In the genomic region with DNA sequence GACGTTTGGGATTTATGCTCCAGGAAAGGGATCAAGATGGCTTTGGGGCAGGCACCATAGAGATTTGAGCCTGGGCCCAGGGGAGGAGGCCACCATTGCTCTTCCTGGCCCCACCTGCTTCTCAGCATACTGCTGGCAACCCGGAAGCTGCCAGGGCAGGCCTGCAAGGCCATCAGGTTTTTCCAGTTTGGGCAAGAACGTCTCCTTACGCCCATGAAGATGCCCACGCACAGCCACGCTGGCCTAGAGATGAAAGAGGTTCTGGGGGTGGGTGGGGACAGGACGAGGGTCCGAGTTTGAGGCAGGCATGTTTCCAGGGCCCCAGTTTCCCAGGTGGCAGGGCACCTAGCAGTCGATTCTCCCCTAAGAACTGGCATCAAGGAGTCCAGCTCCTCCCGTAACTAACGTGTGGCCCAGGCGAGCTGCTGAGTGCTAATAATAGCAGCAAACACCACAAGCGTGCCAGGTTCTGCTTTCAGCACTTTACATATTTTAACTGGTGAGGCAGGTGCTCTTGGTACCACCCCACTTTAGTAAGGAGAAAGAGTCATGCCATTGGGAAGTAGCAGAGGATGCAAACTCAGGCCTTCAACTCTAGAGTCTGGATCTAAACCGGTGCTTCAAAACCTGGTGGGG, we compare ENCODE assay signal across 9 cellular contexts. TPM values are rescaled to one million over a fixed set of nuclear protein-coding genes. Genes with fewer than 3 reads are reported as not detected.
DNase-seq lines count a peak whose midpoint lies in the region; FAIRE-seq and TF ChIP-seq lines count a peak whose summit lies in the region.
"Had no signal": no experiment of that assay in that cellular context is flagged by ENCODE, and none has a peak within 500 bp of the region (broad histone marks: within the 10 kb centered on the region; RNA-seq: fewer than 3 reads in every experiment).

No MANE protein-coding gene starts in this region.

- H3K4me1 ChIP-seq in Karpas-422 (ENCODE audit: low read length) (peaks cover 70% of the 10 kb centered on the region), colonic mucosa (peaks cover 11% of the 10 kb centered on the region), small intestine (ENCODE audit: control insufficient read depth in 2 of 2, insufficient read depth in 1 of 2, low read depth in 1 of 2, low read length in 1 of 2) (peaks cover 3% of the 10 kb centered on the region in 2 donors)

- H3K36me3 ChIP-seq in Karpas-422 (ENCODE audit: insufficient read depth, low read length) (no peaks in the 10 kb centered on the region), colonic mucosa (no peaks in the 10 kb centered on the region), small intestine (ENCODE audit: control insufficient read depth in 2 of 2, insufficient read depth in 2 of 2, low read length in 2 of 2) (no peaks in the 10 kb centered on the region)

- peak overlapping the region; percentile 75 for H3K4me2 ChIP-seq in Karpas-422 (ENCODE audit: low read depth, low read length, poor library complexity, severe bottlenecking)

- H3K9ac ChIP-seq in Karpas-422 (ENCODE audit: low read length): peak overlapping the region; percentile 81
- peak overlapping the region in 1 of 2 donors; percentile 55 for H3K9ac ChIP-seq in colonic mucosa (ENCODE audit: low read depth in 2 of 2, low read length in 2 of 2)

- no peaks in the 10 kb centered on the region for H3K9me2 ChIP-seq in Karpas-422 (replicated peaks; ENCODE audit: insufficient read depth, low read length)

- no peak overlapping the region for H2AFZ ChIP-seq in Karpas-422 (ENCODE audit: low read length)

- intact Hi-C loops in colonic mucosa (cut with DNase I): no loop called here

- H3K27me3 ChIP-seq in Karpas-422 (ENCODE audit: low read length) (no peaks in the 10 kb centered on the region), colonic mucosa (no peaks in the 10 kb centered on the region), small intestine (ENCODE audit: control insufficient read depth in 2 of 2, insufficient read depth in 2 of 2, low read length in 2 of 2) (no peaks in the 10 kb centered on the region)

- FAIRE-seq in small intestine (lab: Jason Lieb, UNC): no peak
- FAIRE-seq: RCC 7860 had no signal

- no peak for TF ChIP-seq CTCF in colonic mucosa (IDR thresholded peaks at IDR 0.05)

- DNase-seq in DMS 273 (lab: John Stamatoyannopoulos, UW; ENCODE audit: unreplicated experiment) (peak; percentile 6), DMS 273 treated with DMSO at 0.1 percent for 48 hours (lab: John Stamatoyannopoulos, UW) (no peak), Karpas-422 (peak; percentile 93), colonic mucosa (peak; percentile 85), small intestine (peak; percentile 73), NCI-H2227 (lab: John Stamatoyannopoulos, UW; ENCODE audit: unreplicated experiment) (no peak), NCI-H446 (lab: John Stamatoyannopoulos, UW) (no peak)
- DNase-seq in stimulated activated CD4-positive, alpha-beta T cell treated with anti-CD3 and anti-CD28 coated beads, Interleukin-2, amount 100 ng/mL, for 24 hours: no peak

- peak overlapping the region; percentile 96 for H3K27ac ChIP-seq in Karpas-422 (ENCODE audit: low read length)
- H3K27ac ChIP-seq in colonic mucosa: peak overlapping the region; percentile 52
- peak overlapping the region; percentile 50 to 90 for H3K27ac ChIP-seq in small intestine (ENCODE audit: low read depth in 1 of 2, low read length in 1 of 2)

- H4K20me1 ChIP-seq in Karpas-422 (ENCODE audit: insufficient read depth, low read depth, low read length): no peaks in the 10 kb centered on the region

- no peaks in the 10 kb centered on the region for H3K9me3 ChIP-seq in Karpas-422 (ENCODE audit: low read length)
- no peaks in the 10 kb centered on the region for H3K9me3 ChIP-seq in colonic mucosa
- no peaks in the 10 kb centered on the region for H3K9me3 ChIP-seq in small intestine (ENCODE audit: control insufficient read depth, low read depth)

- 26 to 57% (median 35%) methylated on average over 14 of the region's 14 CpGs for WGBS in small intestine, 3 donors

- H3K4me3 ChIP-seq in Karpas-422 (ENCODE audit: low read length) (peak overlapping the region; percentile 60), colonic mucosa (no peak overlapping the region), small intestine (ENCODE audit: low read depth in 1 of 2, low read length in 2 of 2) (no peak overlapping the region)

- H3K79me2 ChIP-seq in Karpas-422 (ENCODE audit: low read length): peaks cover 91% of the 10 kb centered on the region

RNA-seq across cellular contexts. Expression of a gene that starts 45.8 kb away (rescaled TPM):
- 25.2 and 32.3 TPM in 2 replicates for total RNA-seq in Karpas-422 (2014; rRNA removed; shearing (Covaris generic); ENCODE audit: low replicate concordance)
- total RNA-seq in colonic mucosa: 10 to 100 TPM; 35.0 to 43.7 TPM
- polyA plus RNA-seq in small intestine: 10 to 100 TPM; 10.3 to 19.7 (median 18.0) TPM

RNA-seq across cellular contexts. Expression of a gene that starts 55.3 kb away (rescaled TPM):
- total RNA-seq in Karpas-422 (2014; rRNA removed; shearing (Covaris generic); ENCODE audit: low replicate concordance): 93.4 and 156 TPM in 2 replicates
- total RNA-seq in colonic mucosa: 100 to 1,000 TPM; 201 to 286 TPM
- 100 to 1,000 TPM in 1 of 3 donors, 10 to 100 TPM in 2; 26.8 to 285 (median 43.2) TPM for polyA plus RNA-seq in small intestine

Comparison
In these comparisons a context has a peak if more than half of its experiments do, and no peak if none do; other contexts are left out.
1. DNase-seq: peak in DMS 273 (single experiment), Karpas-422 (single experiment), colonic mucosa (single experiment) and small intestine (single experiment); none in DMS 273 treated with DMSO at 0.1 percent for 48 hours (single experiment), stimulated activated CD4-positive, alpha-beta T cell treated with anti-CD3 and anti-CD28 coated beads, Interleukin-2, amount 100 ng/mL, for 24 hours (0 of 2), NCI-H2227 (single experiment) and NCI-H446 (0 of 2).
2. Peak in every context shown above with its lines, with median percentiles within 50 percentile points of each other: H3K27ac ChIP-seq.